In the genomic region with DNA sequence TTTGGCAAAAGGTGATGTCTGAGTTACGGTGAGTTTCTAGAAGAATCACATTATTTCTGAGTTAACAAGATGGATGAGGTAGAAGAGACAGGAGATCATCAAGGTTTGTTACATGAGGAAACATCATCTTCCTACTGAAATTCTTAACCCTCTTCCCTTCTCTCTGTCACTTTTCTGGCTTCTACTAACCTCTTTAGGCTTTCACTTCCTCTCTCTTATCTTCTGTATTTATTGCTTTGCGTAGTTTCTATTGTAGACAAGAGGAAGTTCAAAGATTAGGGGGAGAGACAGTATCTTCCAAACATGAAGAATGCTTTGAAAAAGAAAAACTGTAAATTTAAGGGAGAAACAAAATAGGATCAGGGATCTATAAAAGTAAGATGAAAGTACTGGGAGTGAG, we compare ENCODE assay signal across 25 cellular contexts.
A peak's percentile ranks its signal among the peaks of the same experiment; 100 is the strongest.
DNase-seq lines count a peak whose midpoint lies in the region; ATAC-seq and TF ChIP-seq lines count a peak whose summit lies in the region.
"Had no signal": no experiment of that assay in that cellular context is flagged by ENCODE, and none has a peak within 500 bp of the region (broad histone marks: within the 10 kb centered on the region; RNA-seq: fewer than 3 reads in every experiment).

No MANE protein-coding gene starts in this region.

- H3K79me2 ChIP-seq in OCI-LY3 (ENCODE audit: low read length), result no peaks in the 10 kb centered on the region
- H3K79me2 ChIP-seq: parathyroid adenoma had no signal

- H3K36me3 ChIP-seq in OCI-LY3 (replicated peaks; ENCODE audit: low read depth, low read length), result no peaks in the 10 kb centered on the region

- DNase-seq in KBM-7 (peak; percentile 4), pons (ENCODE audit: low spot score) (peak; percentile 48), right cardiac atrium (no peak), retina (no peak)
- DNase-seq in activated T-cell treated with anti-CD3 and anti-CD28 coated beads, Interleukin-2, amount 50 U/mL, for 24 hours, result no peak
- DNase-seq: activated CD4-positive, alpha-beta T cell treated with anti-CD3 and anti-CD28 coated beads, Interleukin-2, amount 10 ng/mL, durations not matched to agents 7 days and 5 days; activated naive CD8-positive, alpha-beta T cell treated with anti-CD3 and anti-CD28 coated beads for 36 hours; GM23248; head of caudate nucleus; midbrain; NCI-H1694 treated with DMSO at 0.1 percent for 48 hours; NCI-H526 treated with DMSO at 0.1 percent for 48 hours; PC-9; SHP77; substantia nigra had no signal

- no peak overlapping the region for H3K27ac Mint-ChIP-seq in activated T-cell treated with anti-CD3 and anti-CD28 coated beads, Interleukin-2, amount 50 U/mL, for 24 hours
- H3K27ac Mint-ChIP-seq: activated CD4-positive, alpha-beta T cell treated with anti-CD3 and anti-CD28 coated beads, Interleukin-2, amount 10 ng/mL, durations not matched to agents 7 days and 5 days; activated naive CD8-positive, alpha-beta T cell treated with anti-CD3 and anti-CD28 coated beads for 36 hours; activated T-helper 17 cell treated with anti-CD3 and anti-CD28 coated beads, Interleukin-2, amount 50 U/mL, for 72 hours; CD14-positive monocyte; natural killer cell treated with Interleukin-12 subunit alpha and Interleukin-12 subunit beta and Interleukin-15 and Interleukin-18, amount 100 ng/mL, for 72 hours; T-helper 1 cell treated with Interleukin-12 subunit alpha and Interleukin-12 subunit beta and Interleukin-4 antibody, amounts not matched to agents 30 μg/mL and 1 μg/mL, for 36 hours had no signal

- no peak overlapping the region for H3K4me3 Mint-ChIP-seq in activated T-cell treated with anti-CD3 and anti-CD28 coated beads, Interleukin-2, amount 50 U/mL, for 24 hours
- H3K4me3 Mint-ChIP-seq: activated CD4-positive, alpha-beta T cell treated with anti-CD3 and anti-CD28 coated beads, Interleukin-2, amount 10 ng/mL, durations not matched to agents 7 days and 5 days; activated naive CD8-positive, alpha-beta T cell treated with anti-CD3 and anti-CD28 coated beads for 36 hours; activated T-helper 17 cell treated with anti-CD3 and anti-CD28 coated beads, Interleukin-2, amount 50 U/mL, for 72 hours; CD14-positive monocyte; central memory CD8-positive, alpha-beta T cell; natural killer cell treated with Interleukin-12 subunit alpha and Interleukin-12 subunit beta and Interleukin-15 and Interleukin-18, amount 100 ng/mL, for 72 hours; T-helper 1 cell treated with Interleukin-12 subunit alpha and Interleukin-12 subunit beta and Interleukin-4 antibody, amounts not matched to agents 30 μg/mL and 1 μg/mL, for 36 hours had no signal

- intact Hi-C loops in right cardiac atrium (cut with DNase I), result no loop called here

- TF ChIP-seq CTCF in OCI-LY3 (IDR thresholded peaks at IDR 0.05; ENCODE audit: low read depth, low read length), result no peak

- in situ Hi-C loops in KBM-7 (cut with MboI; ENCODE audit: low pct_unique_long_range_greater_than_20kb, low sequenced_read_pairs), result no loop called here

- H3K4me2 ChIP-seq in OCI-LY3 (ENCODE audit: low read length), result peak overlapping the region; percentile 27
- H3K4me2 ChIP-seq: PC-9 had no signal

- WGBS in right cardiac atrium, result 37% methylated on average over 2 of the region's 2 CpGs

- no peaks in the 10 kb centered on the region for H3K36me3 Mint-ChIP-seq in activated T-cell treated with anti-CD3 and anti-CD28 coated beads, Interleukin-2, amount 50 U/mL, for 24 hours (ENCODE audit: low read depth)
- H3K36me3 Mint-ChIP-seq: activated naive CD8-positive, alpha-beta T cell treated with anti-CD3 and anti-CD28 coated beads for 36 hours; CD14-positive monocyte; natural killer cell treated with Interleukin-12 subunit alpha and Interleukin-12 subunit beta and Interleukin-15 and Interleukin-18, amount 100 ng/mL, for 72 hours had no signal

- peaks cover 9% of the 10 kb centered on the region for H3K9me3 Mint-ChIP-seq in activated T-cell treated with anti-CD3 and anti-CD28 coated beads, Interleukin-2, amount 50 U/mL, for 24 hours
- H3K9me3 Mint-ChIP-seq: activated CD4-positive, alpha-beta T cell treated with anti-CD3 and anti-CD28 coated beads, Interleukin-2, amount 10 ng/mL, durations not matched to agents 7 days and 5 days had no signal

- H3K4me1 Mint-ChIP-seq in activated T-cell treated with anti-CD3 and anti-CD28 coated beads, Interleukin-2, amount 50 U/mL, for 24 hours (ENCODE audit: low read depth), result no peaks in the 10 kb centered on the region
- H3K4me1 Mint-ChIP-seq: activated CD4-positive, alpha-beta T cell treated with anti-CD3 and anti-CD28 coated beads, Interleukin-2, amount 10 ng/mL, durations not matched to agents 7 days and 5 days; activated naive CD8-positive, alpha-beta T cell treated with anti-CD3 and anti-CD28 coated beads for 36 hours; activated T-helper 17 cell treated with anti-CD3 and anti-CD28 coated beads, Interleukin-2, amount 50 U/mL, for 72 hours; central memory CD8-positive, alpha-beta T cell had no signal

- H3K27me3 ChIP-seq in OCI-LY3 (ENCODE audit: low read depth, low read length), result peaks cover 43% of the 10 kb centered on the region
- H3K27me3 ChIP-seq in right cardiac atrium (ENCODE audit: control insufficient read depth, insufficient read depth), result no peaks in the 10 kb centered on the region

- H2AFZ ChIP-seq in OCI-LY3 (ENCODE audit: low read depth, low read length), result no peak overlapping the region
- H2AFZ ChIP-seq: GM23248, parathyroid adenoma, PC-9 had no signal

- no peaks in the 10 kb centered on the region; the same call in 1 of the 2 replicates for H3K9me3 ChIP-seq in OCI-LY3 (ENCODE audit: insufficient read depth, low read length)
- no peaks in the 10 kb centered on the region for H3K9me3 ChIP-seq in right cardiac atrium (ENCODE audit: control insufficient read depth, low read length)

- ATAC-seq in GM18858 (IDR thresholded peaks at IDR 0.05; ENCODE audit: unreplicated experiment) (peak; percentile 75), right cardiac atrium (no peak), GM19035 (IDR thresholded peaks at IDR 0.05; ENCODE audit: unreplicated experiment) (no peak)
- ATAC-seq: activated T-helper 17 cell treated with anti-CD3 and anti-CD28 coated beads, Interleukin-2, amount 50 U/mL, for 72 hours; natural killer cell treated with Interleukin-12 subunit alpha and Interleukin-12 subunit beta and Interleukin-15 and Interleukin-18, amount 100 ng/mL, for 72 hours; sciatic nerve had no signal

- no peaks in the 10 kb centered on the region for H4K20me1 ChIP-seq in OCI-LY3 (ENCODE audit: insufficient read depth, low read length)

- no peaks in the 10 kb centered on the region for H3K27me3 Mint-ChIP-seq in activated T-cell treated with anti-CD3 and anti-CD28 coated beads, Interleukin-2, amount 50 U/mL, for 24 hours
- H3K27me3 Mint-ChIP-seq: activated CD4-positive, alpha-beta T cell treated with anti-CD3 and anti-CD28 coated beads, Interleukin-2, amount 10 ng/mL, durations not matched to agents 7 days and 5 days; activated naive CD8-positive, alpha-beta T cell treated with anti-CD3 and anti-CD28 coated beads for 36 hours; activated T-helper 17 cell treated with anti-CD3 and anti-CD28 coated beads, Interleukin-2, amount 50 U/mL, for 72 hours; central memory CD8-positive, alpha-beta T cell; natural killer cell treated with Interleukin-12 subunit alpha and Interleukin-12 subunit beta and Interleukin-15 and Interleukin-18, amount 100 ng/mL, for 72 hours had no signal

- no peak overlapping the region for H3K4me3 ChIP-seq in OCI-LY3 (ENCODE audit: low read length)
- no peak overlapping the region for H3K4me3 ChIP-seq in right cardiac atrium (ENCODE audit: low read length)
- H3K4me3 ChIP-seq: GM23248, PC-9 had no signal

- H3K4me1 ChIP-seq in OCI-LY3 (ENCODE audit: low read length) (peaks cover 24% of the 10 kb centered on the region), right cardiac atrium (ENCODE audit: control insufficient read depth, insufficient read depth, low read length) (no peaks in the 10 kb centered on the region)
- H3K4me1 ChIP-seq: parathyroid adenoma had no signal

- H3K27ac ChIP-seq in OCI-LY3 (ENCODE audit: low read length) (no peak overlapping the region), right cardiac atrium (ENCODE audit: low read length) (no peak overlapping the region)
- H3K27ac ChIP-seq: GM23248, parathyroid adenoma, PC-9 had no signal

- H3K9ac ChIP-seq in OCI-LY3 (ENCODE audit: low read length), result no peak overlapping the region
- H3K9ac ChIP-seq: GM23248, parathyroid adenoma had no signal

Comparison
In these comparisons a context has a peak if more than half of its experiments do, and no peak if none do; other contexts are left out.
1. DNase-seq: peak in KBM-7 (single experiment) and pons (single experiment); none in activated T-cell treated with anti-CD3 and anti-CD28 coated beads, Interleukin-2, amount 50 U/mL, for 24 hours (single experiment), right cardiac atrium (0 of 3) and retina (single experiment).